ENCODE assay signal across 1 cellular context in the genomic region with DNA sequence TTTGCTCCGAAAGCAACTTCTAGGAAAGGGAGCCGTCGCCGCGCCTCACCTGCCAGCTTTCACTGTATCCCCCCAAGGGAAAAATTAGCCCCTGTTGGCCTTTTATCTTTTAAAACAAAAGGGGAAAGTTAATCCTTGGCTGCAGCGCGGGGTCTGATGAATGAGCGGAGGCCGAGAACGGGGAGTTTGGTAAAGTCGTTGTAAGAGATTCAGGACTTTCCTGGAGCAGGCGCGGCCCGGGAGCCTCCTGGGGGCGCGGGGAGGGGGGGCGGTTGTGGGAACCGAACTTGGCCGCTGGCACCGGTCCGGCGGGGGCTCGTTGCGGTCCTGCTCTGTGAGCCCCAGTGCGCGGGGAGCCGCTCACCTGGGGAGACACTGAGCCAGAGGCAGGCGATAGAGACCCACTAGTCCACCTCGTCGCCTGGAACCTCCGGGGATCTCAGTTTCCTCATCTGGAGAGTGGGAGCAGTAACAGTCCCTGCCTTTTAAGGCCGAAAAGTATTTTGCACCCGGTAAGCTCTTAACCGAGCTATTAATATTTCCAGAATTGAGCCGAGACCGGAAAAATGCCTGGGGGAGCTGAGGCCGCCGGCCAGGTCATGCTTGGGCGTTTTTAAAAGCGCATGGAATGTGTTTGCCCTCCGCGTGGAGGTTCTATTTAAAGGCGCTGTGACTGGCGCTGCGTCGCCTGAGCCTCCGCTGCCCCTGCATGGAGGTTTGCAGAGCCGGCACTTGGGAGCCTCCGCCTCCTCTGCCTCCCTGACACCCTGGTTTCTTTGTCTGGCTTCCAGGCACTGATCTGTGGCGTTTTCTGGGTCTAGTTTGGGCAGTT.
TF ChIP-seq lines count a peak whose summit lies in the region.

No MANE protein-coding gene starts in this region.

TF ChIP-seq in GM23338, 12 proteins besides CTCF, POLR2A, EP300 and RAD21 (continued from another document):
- TF ChIP-seq, protein P1, sequence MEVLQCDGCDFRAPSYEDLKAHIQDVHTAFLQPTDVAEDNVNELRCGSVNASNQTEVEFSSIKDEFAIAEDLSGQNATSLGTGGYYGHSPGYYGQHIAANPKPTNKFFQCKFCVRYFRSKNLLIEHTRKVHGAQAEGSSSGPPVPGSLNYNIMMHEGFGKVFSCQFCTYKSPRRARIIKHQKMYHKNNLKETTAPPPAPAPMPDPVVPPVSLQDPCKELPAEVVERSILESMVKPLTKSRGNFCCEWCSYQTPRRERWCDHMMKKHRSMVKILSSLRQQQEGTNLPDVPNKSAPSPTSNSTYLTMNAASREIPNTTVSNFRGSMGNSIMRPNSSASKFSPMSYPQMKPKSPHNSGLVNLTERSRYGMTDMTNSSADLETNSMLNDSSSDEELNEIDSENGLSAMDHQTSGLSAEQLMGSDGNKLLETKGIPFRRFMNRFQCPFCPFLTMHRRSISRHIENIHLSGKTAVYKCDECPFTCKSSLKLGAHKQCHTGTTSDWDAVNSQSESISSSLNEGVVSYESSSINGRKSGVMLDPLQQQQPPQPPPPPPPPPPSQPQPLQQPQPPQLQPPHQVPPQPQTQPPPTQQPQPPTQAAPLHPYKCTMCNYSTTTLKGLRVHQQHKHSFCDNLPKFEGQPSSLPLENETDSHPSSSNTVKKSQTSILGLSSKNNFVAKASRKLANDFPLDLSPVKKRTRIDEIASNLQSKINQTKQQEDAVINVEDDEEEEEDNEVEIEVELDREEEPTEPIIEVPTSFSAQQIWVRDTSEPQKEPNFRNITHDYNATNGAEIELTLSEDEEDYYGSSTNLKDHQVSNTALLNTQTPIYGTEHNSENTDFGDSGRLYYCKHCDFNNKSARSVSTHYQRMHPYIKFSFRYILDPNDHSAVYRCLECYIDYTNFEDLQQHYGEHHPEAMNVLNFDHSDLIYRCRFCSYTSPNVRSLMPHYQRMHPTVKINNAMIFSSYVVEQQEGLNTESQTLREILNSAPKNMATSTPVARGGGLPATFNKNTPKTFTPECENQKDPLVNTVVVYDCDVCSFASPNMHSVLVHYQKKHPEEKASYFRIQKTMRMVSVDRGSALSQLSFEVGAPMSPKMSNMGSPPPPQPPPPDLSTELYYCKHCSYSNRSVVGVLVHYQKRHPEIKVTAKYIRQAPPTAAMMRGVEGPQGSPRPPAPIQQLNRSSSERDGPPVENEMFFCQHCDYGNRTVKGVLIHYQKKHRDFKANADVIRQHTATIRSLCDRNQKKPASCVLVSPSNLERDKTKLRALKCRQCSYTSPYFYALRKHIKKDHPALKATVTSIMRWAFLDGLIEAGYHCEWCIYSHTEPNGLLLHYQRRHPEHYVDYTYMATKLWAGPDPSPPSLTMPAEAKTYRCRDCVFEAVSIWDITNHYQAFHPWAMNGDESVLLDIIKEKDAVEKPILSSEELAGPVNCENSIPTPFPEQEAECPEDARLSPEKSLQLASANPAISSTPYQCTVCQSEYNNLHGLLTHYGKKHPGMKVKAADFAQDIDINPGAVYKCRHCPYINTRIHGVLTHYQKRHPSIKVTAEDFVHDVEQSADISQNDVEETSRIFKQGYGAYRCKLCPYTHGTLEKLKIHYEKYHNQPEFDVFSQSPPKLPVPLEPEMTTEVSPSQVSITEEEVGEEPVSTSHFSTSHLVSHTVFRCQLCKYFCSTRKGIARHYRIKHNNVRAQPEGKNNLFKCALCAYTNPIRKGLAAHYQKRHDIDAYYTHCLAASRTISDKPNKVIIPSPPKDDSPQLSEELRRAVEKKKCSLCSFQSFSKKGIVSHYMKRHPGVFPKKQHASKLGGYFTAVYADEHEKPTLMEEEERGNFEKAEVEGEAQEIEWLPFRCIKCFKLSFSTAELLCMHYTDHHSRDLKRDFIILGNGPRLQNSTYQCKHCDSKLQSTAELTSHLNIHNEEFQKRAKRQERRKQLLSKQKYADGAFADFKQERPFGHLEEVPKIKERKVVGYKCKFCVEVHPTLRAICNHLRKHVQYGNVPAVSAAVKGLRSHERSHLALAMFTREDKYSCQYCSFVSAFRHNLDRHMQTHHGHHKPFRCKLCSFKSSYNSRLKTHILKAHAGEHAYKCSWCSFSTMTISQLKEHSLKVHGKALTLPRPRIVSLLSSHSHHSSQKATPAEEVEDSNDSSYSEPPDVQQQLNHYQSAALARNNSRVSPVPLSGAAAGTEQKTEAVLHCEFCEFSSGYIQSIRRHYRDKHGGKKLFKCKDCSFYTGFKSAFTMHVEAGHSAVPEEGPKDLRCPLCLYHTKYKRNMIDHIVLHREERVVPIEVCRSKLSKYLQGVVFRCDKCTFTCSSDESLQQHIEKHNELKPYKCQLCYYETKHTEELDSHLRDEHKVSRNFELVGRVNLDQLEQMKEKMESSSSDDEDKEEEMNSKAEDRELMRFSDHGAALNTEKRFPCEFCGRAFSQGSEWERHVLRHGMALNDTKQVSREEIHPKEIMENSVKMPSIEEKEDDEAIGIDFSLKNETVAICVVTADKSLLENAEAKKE (CRISPR knock-in tag; IDR thresholded peaks at IDR 0.05) = no peak
- TF ChIP-seq, protein P2, sequence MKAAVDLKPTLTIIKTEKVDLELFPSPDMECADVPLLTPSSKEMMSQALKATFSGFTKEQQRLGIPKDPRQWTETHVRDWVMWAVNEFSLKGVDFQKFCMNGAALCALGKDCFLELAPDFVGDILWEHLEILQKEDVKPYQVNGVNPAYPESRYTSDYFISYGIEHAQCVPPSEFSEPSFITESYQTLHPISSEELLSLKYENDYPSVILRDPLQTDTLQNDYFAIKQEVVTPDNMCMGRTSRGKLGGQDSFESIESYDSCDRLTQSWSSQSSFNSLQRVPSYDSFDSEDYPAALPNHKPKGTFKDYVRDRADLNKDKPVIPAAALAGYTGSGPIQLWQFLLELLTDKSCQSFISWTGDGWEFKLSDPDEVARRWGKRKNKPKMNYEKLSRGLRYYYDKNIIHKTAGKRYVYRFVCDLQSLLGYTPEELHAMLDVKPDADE (IDR thresholded peaks at IDR 0.05) = no peak
- TF ChIP-seq POLR2AphosphoS5 (IDR thresholded peaks at IDR 0.05; ENCODE audit: low read depth) (no peak), ZNF114 (CRISPR knock-in tag; IDR thresholded peaks at IDR 0.05) (no peak), EZH2 (IDR thresholded peaks at IDR 0.05; ENCODE audit: low read depth, unreplicated experiment) (peak; percentile 35)
- TF ChIP-seq, protein P3, sequence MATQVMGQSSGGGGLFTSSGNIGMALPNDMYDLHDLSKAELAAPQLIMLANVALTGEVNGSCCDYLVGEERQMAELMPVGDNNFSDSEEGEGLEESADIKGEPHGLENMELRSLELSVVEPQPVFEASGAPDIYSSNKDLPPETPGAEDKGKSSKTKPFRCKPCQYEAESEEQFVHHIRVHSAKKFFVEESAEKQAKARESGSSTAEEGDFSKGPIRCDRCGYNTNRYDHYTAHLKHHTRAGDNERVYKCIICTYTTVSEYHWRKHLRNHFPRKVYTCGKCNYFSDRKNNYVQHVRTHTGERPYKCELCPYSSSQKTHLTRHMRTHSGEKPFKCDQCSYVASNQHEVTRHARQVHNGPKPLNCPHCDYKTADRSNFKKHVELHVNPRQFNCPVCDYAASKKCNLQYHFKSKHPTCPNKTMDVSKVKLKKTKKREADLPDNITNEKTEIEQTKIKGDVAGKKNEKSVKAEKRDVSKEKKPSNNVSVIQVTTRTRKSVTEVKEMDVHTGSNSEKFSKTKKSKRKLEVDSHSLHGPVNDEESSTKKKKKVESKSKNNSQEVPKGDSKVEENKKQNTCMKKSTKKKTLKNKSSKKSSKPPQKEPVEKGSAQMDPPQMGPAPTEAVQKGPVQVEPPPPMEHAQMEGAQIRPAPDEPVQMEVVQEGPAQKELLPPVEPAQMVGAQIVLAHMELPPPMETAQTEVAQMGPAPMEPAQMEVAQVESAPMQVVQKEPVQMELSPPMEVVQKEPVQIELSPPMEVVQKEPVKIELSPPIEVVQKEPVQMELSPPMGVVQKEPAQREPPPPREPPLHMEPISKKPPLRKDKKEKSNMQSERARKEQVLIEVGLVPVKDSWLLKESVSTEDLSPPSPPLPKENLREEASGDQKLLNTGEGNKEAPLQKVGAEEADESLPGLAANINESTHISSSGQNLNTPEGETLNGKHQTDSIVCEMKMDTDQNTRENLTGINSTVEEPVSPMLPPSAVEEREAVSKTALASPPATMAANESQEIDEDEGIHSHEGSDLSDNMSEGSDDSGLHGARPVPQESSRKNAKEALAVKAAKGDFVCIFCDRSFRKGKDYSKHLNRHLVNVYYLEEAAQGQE (IDR thresholded peaks at IDR 0.05; ENCODE audit: unreplicated experiment) = no peak
